Comparison of ENCODE assay signal across 12 cellular contexts in genomic region chr5:1118738-1119137, GRCh38. TPM values are rescaled to one million over a fixed set of nuclear protein-coding genes. Genes with fewer than 3 reads are reported as not detected.
DNase-seq lines count a peak whose midpoint lies in the region; TF ChIP-seq lines count a peak whose summit lies in the region.
"Had no signal": no experiment of that assay in that cellular context is flagged by ENCODE, and none has a peak within 500 bp of the region (broad histone marks: within the 10 kb centered on the region; RNA-seq: fewer than 3 reads in every experiment).

No MANE protein-coding gene starts in this region.

- DNase-seq in DMS79 (lab: John Stamatoyannopoulos, UW) = peak; percentile 62
- peak; percentile 48 for DNase-seq in NCI-H2227 (lab: John Stamatoyannopoulos, UW; ENCODE audit: unreplicated experiment)
- DNase-seq in fibroblast of pulmonary artery (ENCODE audit: low read depth) = peak; percentile 17
- DNase-seq in neuronal stem cell (ENCODE audit: low spot score) = no peak
- DNase-seq in effector memory CD4-positive, alpha-beta T cell = no peak
- DNase-seq in stimulated activated CD4-positive, alpha-beta T cell treated with anti-CD3 and anti-CD28 coated beads, Interleukin-4, amount 100 ng/mL, for 24 hours = no peak
- DNase-seq in NCI-H774 (lab: John Stamatoyannopoulos, UW) = no peak
- no peak for DNase-seq in Ammon's horn (ENCODE audit: low spot score)
- DNase-seq: activated gamma-delta T cell, GF-D8, spleen, T-helper 2 cell had no signal

- H4K8ac ChIP-seq in neuronal stem cell (ENCODE audit: low read depth, low read length) = no peak overlapping the region

- H3K36me3 ChIP-seq in neuronal stem cell (replicated peaks in 1 of 2; ENCODE audit: control insufficient read depth in 2 of 2, insufficient read depth in 2 of 2, low read length in 2 of 2) = no peaks in the 10 kb centered on the region
- no peaks in the 10 kb centered on the region for H3K36me3 ChIP-seq in effector memory CD4-positive, alpha-beta T cell (ENCODE audit: control insufficient read depth, insufficient read depth, low read length)
- H3K36me3 ChIP-seq: spleen had no signal

- WGBS in neuronal stem cell (ENCODE audit: extremely low coverage in 2 of 2, insufficient read length in 2 of 2, insufficient replicate concordance in 1 of 2), 2 donors = no CpG with 5 or more reads among the region's 15 CpGs

- peak overlapping the region; percentile 79 for H2BK15ac ChIP-seq in neuronal stem cell (ENCODE audit: low read length)

- no peak overlapping the region for H4K91ac ChIP-seq in neuronal stem cell (ENCODE audit: low read depth, low read length, poor library complexity)

- no peak overlapping the region for H2AFZ ChIP-seq in neuronal stem cell (ENCODE audit: low read length)

- H2BK120ac ChIP-seq in neuronal stem cell (ENCODE audit: low read depth, low read length) = no peak overlapping the region

- peak overlapping the region; percentile 98 for H2AK5ac ChIP-seq in neuronal stem cell (ENCODE audit: low read depth, low read length)

- H2BK5ac ChIP-seq in neuronal stem cell (ENCODE audit: low read length) = no peak overlapping the region

- peaks cover 0 to 10% of the 10 kb centered on the region in 2 donors for H3K4me1 ChIP-seq in neuronal stem cell (ENCODE audit: control insufficient read depth in 2 of 2, insufficient read depth in 1 of 2, low read depth in 1 of 2, low read length in 2 of 2)
- H3K4me1 ChIP-seq in effector memory CD4-positive, alpha-beta T cell (ENCODE audit: control insufficient read depth, insufficient read depth, low read length, poor library complexity, severe bottlenecking) = no peaks in the 10 kb centered on the region

- no peaks in the 10 kb centered on the region for H3K9me3 ChIP-seq in neuronal stem cell (replicated peaks in 1 of 2; ENCODE audit: control insufficient read depth in 2 of 2, insufficient read depth in 1 of 2, low read depth in 1 of 2, low read length in 2 of 2)
- no peaks in the 10 kb centered on the region for H3K9me3 ChIP-seq in effector memory CD4-positive, alpha-beta T cell (ENCODE audit: control insufficient read depth, low read length)
- H3K9me3 ChIP-seq: spleen had no signal

- TF ChIP-seq CTCF in fibroblast of pulmonary artery (IDR thresholded peaks at IDR 0.05; ENCODE audit: low read length, missing control alignments) = no peak

- peak overlapping the region; percentile 15 for H3K9ac ChIP-seq in neuronal stem cell (ENCODE audit: low read depth, low read length, poor library complexity)

- H3K79me1 ChIP-seq in neuronal stem cell (ENCODE audit: low read depth, low read length) = peaks cover 4% of the 10 kb centered on the region

- H3K4me2 ChIP-seq in neuronal stem cell (ENCODE audit: insufficient read depth, low read length, poor library complexity, severe bottlenecking) = no peak overlapping the region

- H3K4ac ChIP-seq in neuronal stem cell (ENCODE audit: low read length) = peak overlapping the region; percentile 56

- peak overlapping the region; percentile 18 for H3K23ac ChIP-seq in neuronal stem cell (ENCODE audit: low read depth, low read length, poor library complexity)

- H2BK12ac ChIP-seq in neuronal stem cell (ENCODE audit: low read length) = no peak overlapping the region

- H3K14ac ChIP-seq in neuronal stem cell (ENCODE audit: low read length) = no peak overlapping the region

- H3K27me3 ChIP-seq in neuronal stem cell (ENCODE audit: control insufficient read depth in 3 of 3, insufficient read depth in 3 of 3, low read depth in 1 of 3, low read length in 3 of 3) = peaks cover 0 to 41% (median 0%) of the 10 kb centered on the region in 3 experiments
- no peaks in the 10 kb centered on the region for H3K27me3 ChIP-seq in effector memory CD4-positive, alpha-beta T cell (replicated peaks; ENCODE audit: control insufficient read depth, insufficient read depth, low read length, poor library complexity, severe bottlenecking)

- H3K27ac ChIP-seq in neuronal stem cell (replicated peaks; ENCODE audit: low read length) = no peak overlapping the region
- H3K27ac ChIP-seq in effector memory CD4-positive, alpha-beta T cell (ENCODE audit: insufficient read depth, low read length, poor library complexity, severe bottlenecking) = no peak overlapping the region

- no peak overlapping the region for H3K4me3 ChIP-seq in fibroblast of pulmonary artery (replicated peaks; ENCODE audit: low read depth, low read length)
- no peak overlapping the region for H3K4me3 ChIP-seq in neuronal stem cell (ENCODE audit: low read length in 2 of 2)
- no peak overlapping the region for H3K4me3 ChIP-seq in effector memory CD4-positive, alpha-beta T cell (ENCODE audit: insufficient read depth, low read depth, low read length, poor library complexity, severe bottlenecking)
- H3K4me3 ChIP-seq: spleen had no signal

- no peak overlapping the region for H3K18ac ChIP-seq in neuronal stem cell (ENCODE audit: low read length)

RNA-seq across cellular contexts. Expression of gene SLC12A7, which starts 6.9 kb away (rescaled TPM):
- polyA plus RNA-seq in neuronal stem cell (2013, experiment 1 of 2) = 25.7 TPM
- polyA plus RNA-seq in neuronal stem cell (2013, experiment 2 of 2) = 25.0 TPM

Comparison
In these comparisons a context has a peak if more than half of its experiments do, and no peak if none do; other contexts are left out.
1. DNase-seq: peak in DMS79 (single experiment), NCI-H2227 (single experiment) and fibroblast of pulmonary artery (single experiment); none in neuronal stem cell (single experiment), effector memory CD4-positive, alpha-beta T cell (0 of 3), stimulated activated CD4-positive, alpha-beta T cell treated with anti-CD3 and anti-CD28 coated beads, Interleukin-4, amount 100 ng/mL, for 24 hours (single experiment), NCI-H774 (single experiment) and Ammon's horn (single experiment).